In the genomic region with DNA sequence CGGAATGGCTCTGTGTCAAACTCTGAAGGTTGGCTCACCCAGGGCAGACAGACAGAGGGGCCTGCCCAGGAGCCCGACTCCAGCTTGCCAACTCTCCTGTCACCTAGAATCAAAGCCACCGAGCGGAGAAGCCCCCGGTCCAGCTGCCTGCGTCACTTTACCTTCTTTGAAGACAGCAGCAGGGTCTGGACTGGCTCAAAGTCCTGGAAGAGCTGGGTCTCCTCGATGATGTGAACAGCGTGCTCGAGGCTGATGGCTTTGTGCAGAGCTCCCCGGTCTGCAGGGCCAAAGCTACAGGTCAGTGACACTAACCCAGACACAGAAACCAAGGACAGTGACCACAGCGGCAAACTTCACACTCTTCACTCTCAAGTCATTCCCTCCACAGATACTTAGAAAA, we compare ENCODE assay signal across 17 cellular contexts.
A peak's percentile ranks its signal among the peaks of the same experiment; 100 is the strongest.
DNase-seq lines count a peak whose midpoint lies in the region; ATAC-seq and TF ChIP-seq lines count a peak whose summit lies in the region.
"Had no signal": no experiment of that assay in that cellular context is flagged by ENCODE, and none has a peak within 500 bp of the region (broad histone marks: within the 10 kb centered on the region; RNA-seq: fewer than 3 reads in every experiment).

No MANE protein-coding gene starts in this region.

- CTCF ChIA-PET in activated CD4-positive, alpha-beta memory T cell treated with anti-CD3 and anti-CD28 coated beads, Interleukin-2, amount 10 ng/mL, durations not matched to agents 7 days and 5 days (lab: Charles Lee), result no interaction called here

- intact Hi-C loops in right lobe of liver (cut with DNase I) (no loop called here), stomach (cut with DNase I; ENCODE audit: low total_unique reads) (no loop called here)

- H3K4me1 Mint-ChIP-seq in activated CD4-positive, alpha-beta memory T cell treated with anti-CD3 and anti-CD28 coated beads, Interleukin-2, amount 10 ng/mL, durations not matched to agents 7 days and 5 days, result peaks cover 38% of the 10 kb centered on the region

- H3K27ac Mint-ChIP-seq in activated naive CD4-positive, alpha-beta T cell treated with anti-CD3 and anti-CD28 coated beads, Interleukin-2, amount 50 U/mL, for 72 hours, result peak overlapping the region; percentile 51 to 73
- peak overlapping the region; percentile 40 for H3K27ac Mint-ChIP-seq in activated CD4-positive, alpha-beta memory T cell treated with anti-CD3 and anti-CD28 coated beads, Interleukin-2, amount 10 ng/mL, durations not matched to agents 7 days and 5 days

- H3K36me3 ChIP-seq in right lobe of liver (no peaks in the 10 kb centered on the region), stomach (peaks cover 66 to 100% (median 97%) of the 10 kb centered on the region in 4 donors)

- H3K27me3 Mint-ChIP-seq in activated CD4-positive, alpha-beta memory T cell treated with anti-CD3 and anti-CD28 coated beads, Interleukin-2, amount 10 ng/mL, durations not matched to agents 7 days and 5 days, result no peaks in the 10 kb centered on the region
- H3K27me3 Mint-ChIP-seq: CD4-positive, CD25-positive, alpha-beta regulatory T cell had no signal

- TF ChIP-seq EP300 in stomach (IDR thresholded peaks at IDR 0.05), result no peak

- no peak overlapping the region for H3K4me3 ChIP-seq in right lobe of liver
- no peak overlapping the region for H3K4me3 ChIP-seq in stomach
- H3K4me3 ChIP-seq: coronary artery had no signal

- H3K4me1 ChIP-seq in right lobe of liver, result peaks cover 0 to 37% (median 14%) of the 10 kb centered on the region in 4 donors
- H3K4me1 ChIP-seq in stomach, result peaks cover 24 to 40% (median 33%) of the 10 kb centered on the region in 4 donors

- H3K9me3 ChIP-seq in right lobe of liver, result no peaks in the 10 kb centered on the region
- no peaks in the 10 kb centered on the region for H3K9me3 ChIP-seq in stomach

- no peak for ATAC-seq in activated naive CD4-positive, alpha-beta T cell treated with anti-CD3 and anti-CD28 coated beads, Interleukin-2, amount 50 U/mL, for 72 hours
- ATAC-seq in right lobe of liver, result peak; percentile 14 to 51 (median 38)
- ATAC-seq: PC-3 had no signal

- no peak overlapping the region for H3K4me3 Mint-ChIP-seq in activated CD4-positive, alpha-beta memory T cell treated with anti-CD3 and anti-CD28 coated beads, Interleukin-2, amount 10 ng/mL, durations not matched to agents 7 days and 5 days

- 38% methylated on average over 5 of the region's 11 CpGs for WGBS in right lobe of liver (ENCODE audit: insufficient coverage, low coverage, low lambda C conversion rate, missing lambda C conversion rate)
- 93 to 97% (median 96%) methylated on average over 11 of the region's 11 CpGs for WGBS in stomach, 5 donors

- DNase-seq in activated naive CD4-positive, alpha-beta T cell treated with anti-CD3 and anti-CD28 coated beads, Interleukin-2, amount 50 U/mL, for 72 hours (ENCODE audit: low spot score in 2 of 2), result no peak
- DNase-seq in activated naive CD4-positive, alpha-beta T cell (lab: John Stamatoyannopoulos, UW), result no peak
- no peak for DNase-seq in activated CD4-positive, alpha-beta memory T cell treated with anti-CD3 and anti-CD28 coated beads, Interleukin-2, amount 10 ng/mL, durations not matched to agents 7 days and 5 days
- DNase-seq in right lobe of liver, result no peak
- DNase-seq in stomach, result no peak
- DNase-seq in activated effector memory CD4-positive, alpha-beta T cell treated with Interleukin-2 at 50 U/mL for 16 hours, result no peak
- no peak for DNase-seq in HuH-7.5 (ENCODE audit: low spot score)
- DNase-seq: activated CD4-positive, alpha-beta T cell treated with anti-CD3 and anti-CD28 coated beads, Interleukin-2, amount 50 U/mL, for 48 hours; amniotic stem cell; CD4-positive, CD25-positive, alpha-beta regulatory T cell; DMS 273 treated with DMSO at 0.1 percent for 48 hours; NCI-H1092; NCI-H1930; NCI-H446 treated with DMSO at 0.1 percent for 48 hours; PC-3; SHP77 treated with DMSO at 0.1 percent for 48 hours had no signal

- POLR2A ChIA-PET in activated CD4-positive, alpha-beta memory T cell treated with anti-CD3 and anti-CD28 coated beads, Interleukin-2, amount 10 ng/mL, durations not matched to agents 7 days and 5 days (lab: Charles Lee), result interaction anchor here (1.0 to 3.5 kb wide), 2 partner anchors 11 to 24 kb away, joined by 3 to 11 read pairs; no protein-coding TSS in a partner anchor

- TF ChIP-seq CTCF in right lobe of liver (IDR thresholded peaks at IDR 0.05), result no peak
- TF ChIP-seq CTCF in stomach (IDR thresholded peaks at IDR 0.05), result no peak

- H3K27ac ChIP-seq in right lobe of liver (peak overlapping the region in 2 of 3 donors; percentile 41 to 48), stomach (peak overlapping the region in 3 of 5 donors; percentile 29 to 77 (median 76))
- H3K27ac ChIP-seq: coronary artery had no signal

- H3K36me3 Mint-ChIP-seq in activated naive CD4-positive, alpha-beta T cell treated with anti-CD3 and anti-CD28 coated beads, Interleukin-2, amount 50 U/mL, for 72 hours, result peaks cover 12 to 50% of the 10 kb centered on the region in 2 donors
- peaks cover 89% of the 10 kb centered on the region for H3K36me3 Mint-ChIP-seq in activated CD4-positive, alpha-beta memory T cell treated with anti-CD3 and anti-CD28 coated beads, Interleukin-2, amount 10 ng/mL, durations not matched to agents 7 days and 5 days (ENCODE audit: low read depth)

- TF ChIP-seq POLR2A in right lobe of liver (IDR thresholded peaks at IDR 0.05), result no peak
- no peak for TF ChIP-seq POLR2A in stomach (IDR thresholded peaks at IDR 0.05)

- no peaks in the 10 kb centered on the region for H3K9me3 Mint-ChIP-seq in activated naive CD4-positive, alpha-beta T cell treated with anti-CD3 and anti-CD28 coated beads, Interleukin-2, amount 50 U/mL, for 72 hours
- no peaks in the 10 kb centered on the region for H3K9me3 Mint-ChIP-seq in activated CD4-positive, alpha-beta memory T cell treated with anti-CD3 and anti-CD28 coated beads, Interleukin-2, amount 10 ng/mL, durations not matched to agents 7 days and 5 days
- H3K9me3 Mint-ChIP-seq: CD4-positive, CD25-positive, alpha-beta regulatory T cell had no signal

- H3K27me3 ChIP-seq in right lobe of liver, result no peaks in the 10 kb centered on the region
- H3K27me3 ChIP-seq in stomach, result no peaks in the 10 kb centered on the region

Comparison
In these comparisons a context has a peak if more than half of its experiments do, and no peak if none do; other contexts are left out.
1. ATAC-seq: peak in right lobe of liver (4 of 4); none in activated naive CD4-positive, alpha-beta T cell treated with anti-CD3 and anti-CD28 coated beads, Interleukin-2, amount 50 U/mL, for 72 hours (0 of 2).